ENCODE assay signal across 28 cellular contexts in genomic region chr12:52201520-52201839, GRCh38. TPM values are rescaled to one million over a fixed set of nuclear protein-coding genes. Genes with fewer than 3 reads are reported as not detected.
DNase-seq lines count a peak whose midpoint lies in the region; ATAC-seq and TF ChIP-seq lines count a peak whose summit lies in the region.
"Had no signal": no experiment of that assay in that cellular context is flagged by ENCODE, and none has a peak within 500 bp of the region (broad histone marks: within the 10 kb centered on the region; RNA-seq: fewer than 3 reads in every experiment).

No MANE protein-coding gene starts in this region.

- H3K9me3 ChIP-seq in osteoblast (ENCODE audit: low read depth, low read length): no peaks in the 10 kb centered on the region
- H3K9me3 ChIP-seq in left lung: no peaks in the 10 kb centered on the region
- no peaks in the 10 kb centered on the region for H3K9me3 ChIP-seq in suprapubic skin
- H3K9me3 ChIP-seq: esophagus squamous epithelium, uterus had no signal

- no peaks in the 10 kb centered on the region for H3K79me2 ChIP-seq in osteoblast (ENCODE audit: insufficient read depth, low read length)
- H3K79me2 ChIP-seq: hepatocyte had no signal

- H3K27ac Mint-ChIP-seq in Calu3 (ENCODE audit: unreplicated experiment): peak overlapping the region; percentile 62
- H3K27ac Mint-ChIP-seq: activated naive CD4-positive, alpha-beta T cell treated with anti-CD3 and anti-CD28 coated beads, Interleukin-2, amount 10 ng/mL, durations not matched to agents 7 days and 5 days; activated T-helper 1 cell treated with anti-CD3 and anti-CD28 coated beads, Interleukin-12 subunit alpha, Interleukin-12 subunit beta, Interleukin-2, Interleukin-4 antibody, amounts not matched to agents 30 ng/mL and 10 ng/mL and 1 ng/mL, durations not matched to agents 14 hours and 24 hours and 36 hours; CD4-positive, alpha-beta T cell; natural killer cell treated with Interleukin-12 subunit alpha and Interleukin-12 subunit beta and Interleukin-15 and Interleukin-18, amount 100 ng/mL, for 72 hours; stimulated activated memory B cell treated with anti-CD40 and anti-IgM and Interleukin-4, amounts not matched to agents 10 μg/mL and 1 μg/mL and 100 μg/mL, for 72 hours had no signal

- WGBS in suprapubic skin: 46% methylated on average over 2 of the region's 2 CpGs

- DNase-seq in Calu3 (no peak), NCI-H524 treated with DMSO at 0.1 percent for 48 hours (lab: John Stamatoyannopoulos, UW) (peak; percentile 9), epidermal melanocyte (ENCODE audit: insufficient read length, low spot score) (peak; percentile 13), osteoblast (ENCODE audit: insufficient read length, low spot score, missing footprints) (peak; percentile 58), left lung (no peak), suprapubic skin (ENCODE audit: low spot score in 2 of 2) (no peak), inferior parietal cortex (ENCODE audit: extremely low spot score) (no peak)
- no peak for DNase-seq in effector CD8-positive, alpha-beta T cell (lab: John Stamatoyannopoulos, UW)
- DNase-seq: activated CD4-positive, alpha-beta T cell treated with anti-CD3 and anti-CD28 coated beads, Interleukin-2, amount 50 U/mL, for 48 hours; activated naive CD4-positive, alpha-beta T cell treated with anti-CD3 and anti-CD28 coated beads, Interleukin-2, amount 10 ng/mL, durations not matched to agents 7 days and 5 days; amniotic stem cell; CD4-positive, alpha-beta T cell; esophagus squamous epithelium; foreskin melanocyte; midbrain; NCI-H1092 treated with DMSO at 0.1 percent for 48 hours; NCI-H187; stimulated activated CD4-positive, alpha-beta T cell treated with anti-CD3 and anti-CD28 coated beads, Interleukin-12 subunit alpha, Interleukin-12 subunit beta, amount 100 ng/mL, for 4 hours; stimulated activated CD4-positive, alpha-beta T cell treated with anti-CD3 and anti-CD28 coated beads, Interleukin-4, amount 100 ng/mL, for 24 hours; uterus had no signal

- H3K4me1 ChIP-seq in osteoblast (ENCODE audit: insufficient read depth, low read length) (peaks cover 60% of the 10 kb centered on the region), left lung (peaks cover 16 to 64% of the 10 kb centered on the region in 2 donors), suprapubic skin (peaks cover 73% of the 10 kb centered on the region)

- CTCF ChIA-PET in Calu3 (lab: Charles Lee): interaction anchor here (1.2 kb wide), 1 partner anchor 20 kb away, joined by 3 read pairs; no protein-coding TSS in a partner anchor

- H3K4me1 Mint-ChIP-seq in Calu3 (ENCODE audit: low read depth, unreplicated experiment): peaks cover 32% of the 10 kb centered on the region
- H3K4me1 Mint-ChIP-seq: activated naive CD4-positive, alpha-beta T cell treated with anti-CD3 and anti-CD28 coated beads, Interleukin-2, amount 10 ng/mL, durations not matched to agents 7 days and 5 days had no signal

- H3K4me3 ChIP-seq in osteoblast (ENCODE audit: insufficient read depth, low read length) (no peak overlapping the region), left lung (no peak overlapping the region), suprapubic skin (no peak overlapping the region)
- H3K4me3 ChIP-seq: esophagus squamous epithelium, hepatocyte, uterus had no signal

- no peak for ATAC-seq in left lung
- ATAC-seq: HCT116; left lobe of liver; natural killer cell treated with Interleukin-12 subunit alpha and Interleukin-12 subunit beta and Interleukin-15 and Interleukin-18, amount 100 ng/mL, for 72 hours; right cardiac atrium; stimulated activated memory B cell treated with anti-CD40 and anti-IgM and Interleukin-4, amounts not matched to agents 10 μg/mL and 1 μg/mL and 100 μg/mL, for 72 hours had no signal

- TF ChIP-seq POLR2A in suprapubic skin (IDR thresholded peaks at IDR 0.05): no peak

- H3K27me3 ChIP-seq in osteoblast (ENCODE audit: insufficient read depth, low read length) (no peaks in the 10 kb centered on the region), left lung (no peaks in the 10 kb centered on the region), suprapubic skin (no peaks in the 10 kb centered on the region)
- H3K27me3 ChIP-seq: hepatocyte, uterus had no signal

- no peaks in the 10 kb centered on the region for H3K27me3 Mint-ChIP-seq in Calu3 (ENCODE audit: unreplicated experiment)

- TF ChIP-seq CTCF in Calu3 (IDR thresholded peaks at IDR 0.05; ENCODE audit: unreplicated experiment): no peak
- TF ChIP-seq CTCF in osteoblast (IDR thresholded peaks at IDR 0.05; ENCODE audit: extremely low read depth, low read depth, low read length): no peak
- TF ChIP-seq CTCF in left lung (IDR thresholded peaks at IDR 0.05): no peak
- no peak for TF ChIP-seq CTCF in suprapubic skin (IDR thresholded peaks at IDR 0.05)

- no peak overlapping the region for H3K4me3 Mint-ChIP-seq in Calu3 (ENCODE audit: low read depth, unreplicated experiment)
- H3K4me3 Mint-ChIP-seq: activated naive CD4-positive, alpha-beta T cell treated with anti-CD3 and anti-CD28 coated beads, Interleukin-2, amount 10 ng/mL, durations not matched to agents 7 days and 5 days; activated T-helper 1 cell treated with anti-CD3 and anti-CD28 coated beads, Interleukin-12 subunit alpha, Interleukin-12 subunit beta, Interleukin-2, Interleukin-4 antibody, amounts not matched to agents 30 ng/mL and 10 ng/mL and 1 ng/mL, durations not matched to agents 14 hours and 24 hours and 36 hours; CD4-positive, alpha-beta T cell; natural killer cell treated with Interleukin-12 subunit alpha and Interleukin-12 subunit beta and Interleukin-15 and Interleukin-18, amount 100 ng/mL, for 72 hours; stimulated activated memory B cell treated with anti-CD40 and anti-IgM and Interleukin-4, amounts not matched to agents 10 μg/mL and 1 μg/mL and 100 μg/mL, for 72 hours had no signal

- intact Hi-C loops in Calu3 (cut with micrococcal nuclease; ENCODE audit: unreplicated experiment): no loop called here
- intact Hi-C loops in left lung (cut with DNase I): no loop called here

- no peaks in the 10 kb centered on the region for H3K36me3 ChIP-seq in osteoblast (ENCODE audit: insufficient read depth, low read length)
- no peaks in the 10 kb centered on the region for H3K36me3 ChIP-seq in left lung
- H3K36me3 ChIP-seq in suprapubic skin: no peaks in the 10 kb centered on the region
- H3K36me3 ChIP-seq: esophagus squamous epithelium, uterus had no signal

- H3K9me3 Mint-ChIP-seq in Calu3 (ENCODE audit: low read depth, unreplicated experiment): no peaks in the 10 kb centered on the region
- H3K9me3 Mint-ChIP-seq: activated naive CD4-positive, alpha-beta T cell treated with anti-CD3 and anti-CD28 coated beads, Interleukin-2, amount 10 ng/mL, durations not matched to agents 7 days and 5 days; activated T-helper 1 cell treated with anti-CD3 and anti-CD28 coated beads, Interleukin-12 subunit alpha, Interleukin-12 subunit beta, Interleukin-2, Interleukin-4 antibody, amounts not matched to agents 30 ng/mL and 10 ng/mL and 1 ng/mL, durations not matched to agents 14 hours and 24 hours and 36 hours; CD4-positive, alpha-beta T cell; natural killer cell treated with Interleukin-12 subunit alpha and Interleukin-12 subunit beta and Interleukin-15 and Interleukin-18, amount 100 ng/mL, for 72 hours; stimulated activated memory B cell treated with anti-CD40 and anti-IgM and Interleukin-4, amounts not matched to agents 10 μg/mL and 1 μg/mL and 100 μg/mL, for 72 hours had no signal

- TF ChIP-seq EP300 in suprapubic skin (IDR thresholded peaks at IDR 0.05): no peak

- peaks cover 6% of the 10 kb centered on the region for H3K36me3 Mint-ChIP-seq in Calu3 (ENCODE audit: insufficient read depth, unreplicated experiment)
- H3K36me3 Mint-ChIP-seq: activated naive CD4-positive, alpha-beta T cell treated with anti-CD3 and anti-CD28 coated beads, Interleukin-2, amount 10 ng/mL, durations not matched to agents 7 days and 5 days; natural killer cell treated with Interleukin-12 subunit alpha and Interleukin-12 subunit beta and Interleukin-15 and Interleukin-18, amount 100 ng/mL, for 72 hours; stimulated activated memory B cell treated with anti-CD40 and anti-IgM and Interleukin-4, amounts not matched to agents 10 μg/mL and 1 μg/mL and 100 μg/mL, for 72 hours had no signal

- no peak overlapping the region for H2AFZ ChIP-seq in osteoblast (ENCODE audit: low read length)
- H2AFZ ChIP-seq: hepatocyte had no signal

- H3K27ac ChIP-seq in osteoblast (ENCODE audit: low read depth, low read length) (no peak overlapping the region), left lung (no peak overlapping the region), suprapubic skin (no peak overlapping the region)
- H3K27ac ChIP-seq: hepatocyte had no signal

- H3K4me2 ChIP-seq in osteoblast (ENCODE audit: insufficient read depth, low read length): no peak overlapping the region
- H3K4me2 ChIP-seq: hepatocyte had no signal

- no TSS peak for BruUV-seq in Calu3 (replicated peaks; lab: Mats Ljungman, UMichigan)

- no peaks in the 10 kb centered on the region for H4K20me1 ChIP-seq in osteoblast (ENCODE audit: insufficient read depth, low read length)

RNA-seq across cellular contexts. Expression of gene KRT80, which starts 9.7 kb away (rescaled TPM):
- 32.7 and 45.5 TPM in 2 replicates for total RNA-seq in Calu3 (2022)
- 0.59 and 0.72 TPM in 2 replicates for total RNA-seq in osteoblast
- total RNA-seq in left lung: 10 to 100 TPM; 27.6 to 30.1 TPM
- total RNA-seq in suprapubic skin: 100 to 1,000 TPM in 3 of 4 donors, 10 to 100 TPM in 1; 78.6 to 293 (median 185) TPM
- total RNA-seq: activated T-helper 1 cell treated with anti-CD3 and anti-CD28 coated beads, Interleukin-12 subunit alpha, Interleukin-12 subunit beta, Interleukin-2, Interleukin-4 antibody, amounts not matched to agents 30 ng/mL and 10 ng/mL and 1 ng/mL, durations not matched to agents 14 hours and 24 hours and 36 hours; CD4-positive, alpha-beta T cell; natural killer cell treated with Interleukin-12 subunit alpha and Interleukin-12 subunit beta and Interleukin-15 and Interleukin-18, amount 100 ng/mL, for 72 hours; T-helper 1 cell treated with Interleukin-12 subunit alpha and Interleukin-12 subunit beta and Interleukin-4 antibody, amounts not matched to agents 30 ng/mL and 1 ng/mL, for 36 hours had no signal

RNA-seq across cellular contexts. Expression of gene KRT7, which starts 31.6 kb away (rescaled TPM):
- 2,370 and 2,828 TPM in 2 replicates for total RNA-seq in Calu3 (2022)
- total RNA-seq in osteoblast: 20.9 and 27.9 TPM in 2 replicates
- total RNA-seq in left lung: 1,000 to 10,000 TPM; 1,945 to 1,968 TPM
- 100 to 1,000 TPM in 3 of 4 donors, 10 to 100 TPM in 1; 95.8 to 176 (median 123) TPM for total RNA-seq in suprapubic skin
- total RNA-seq: CD4-positive, alpha-beta T cell had no signal

Comparison
In these comparisons a context has a peak if more than half of its experiments do, and no peak if none do; other contexts are left out.
1. DNase-seq: peak in NCI-H524 treated with DMSO at 0.1 percent for 48 hours (single experiment), epidermal melanocyte (single experiment) and osteoblast (single experiment); none in Calu3 (single experiment), effector CD8-positive, alpha-beta T cell (single experiment), left lung (0 of 2), suprapubic skin (0 of 2) and inferior parietal cortex (single experiment).
2. RNA of gene KRT80, which starts 9.7 kb away (total RNA-seq): 78.6 to 293 TPM in suprapubic skin, 32.7 to 45.5 TPM in Calu3 and 27.6 to 30.1 TPM in left lung; 0.59 to 0.72 TPM in osteoblast; every median in the first group is over 10 times any median in the second.
3. RNA of gene KRT7, which starts 31.6 kb away (total RNA-seq): 2,370 to 2,828 TPM in Calu3 and 1,945 to 1,968 TPM in left lung; 95.8 to 176 TPM in suprapubic skin and 20.9 to 27.9 TPM in osteoblast; every median in the first group is over 10 times any median in the second.